In genomic region chr16:70572050-70572925, GRCh38 we compare ENCODE assay signal across 11 cellular contexts. TPM values are rescaled to one million over a fixed set of nuclear protein-coding genes. Genes with fewer than 3 reads are reported as not detected.
DNase-seq lines count a peak whose midpoint lies in the region; ATAC-seq, FAIRE-seq and TF ChIP-seq lines count a peak whose summit lies in the region.
"Had no signal": no experiment of that assay in that cellular context is flagged by ENCODE, and none has a peak within 500 bp of the region (broad histone marks: within the 10 kb centered on the region; RNA-seq: fewer than 3 reads in every experiment).

No MANE protein-coding gene starts in this region.

- intact Hi-C loops in activated naive CD4-positive, alpha-beta T cell treated with anti-CD3 and anti-CD28 coated beads for 36 hours (cut with micrococcal nuclease): no loop called here
- intact Hi-C loops in K562 (cut with micrococcal nuclease): loop anchor here (5.0 kb wide), 1 partner anchor 35 kb away; no protein-coding TSS in a partner anchor
- intact Hi-C loops in ovary (cut with DNase I): no loop called here

- H3K27ac ChIP-seq in K562 (ENCODE audit: extremely low read depth, low read depth, low read length) (no peak overlapping the region; the same call in 2 of the 3 replicates), lung (ENCODE audit: low read depth in 1 of 2, low read length in 1 of 2) (peak overlapping the region; percentile 20 to 50), tibial nerve (peak overlapping the region in 3 of 4 donors; percentile 49 to 92 (median 90)), ovary (no peak overlapping the region)

- H3K9me3 ChIP-seq in K562 (replicated peaks; ENCODE audit: control insufficient read depth, insufficient read depth, low read depth, low read length) (no peaks in the 10 kb centered on the region), lung (ENCODE audit: control insufficient read depth in 2 of 2, insufficient read depth in 1 of 2, low read length in 1 of 2) (no peaks in the 10 kb centered on the region), tibial nerve (no peaks in the 10 kb centered on the region), ovary (no peaks in the 10 kb centered on the region)
- H3K9me3 ChIP-seq: uterus had no signal

- H3K4me3 Mint-ChIP-seq in activated naive CD4-positive, alpha-beta T cell treated with anti-CD3 and anti-CD28 coated beads for 36 hours: no peak overlapping the region

- peaks cover 29% of the 10 kb centered on the region for H3K4me1 Mint-ChIP-seq in activated naive CD4-positive, alpha-beta T cell treated with anti-CD3 and anti-CD28 coated beads for 36 hours (ENCODE audit: low read depth)

- peak overlapping the region; percentile 79 for H3K27ac Mint-ChIP-seq in activated naive CD4-positive, alpha-beta T cell treated with anti-CD3 and anti-CD28 coated beads for 36 hours

- H4K20me1 ChIP-seq in K562 (replicated peaks; ENCODE audit: control insufficient read depth, insufficient read depth, low read length): peaks cover 22% of the 10 kb centered on the region

- TF ChIP-seq POLR2A in K562 (conservative IDR thresholded peaks at IDR 0.05) (no peak), tibial nerve (IDR thresholded peaks at IDR 0.05) (no peak), ovary (IDR thresholded peaks at IDR 0.05) (no peak)

- no peaks in the 10 kb centered on the region for H3K9me3 Mint-ChIP-seq in activated naive CD4-positive, alpha-beta T cell treated with anti-CD3 and anti-CD28 coated beads for 36 hours

- H3K27me3 Mint-ChIP-seq in activated naive CD4-positive, alpha-beta T cell treated with anti-CD3 and anti-CD28 coated beads for 36 hours (ENCODE audit: low read depth): no peaks in the 10 kb centered on the region

- FAIRE-seq in K562 (lab: Jason Lieb, UNC): no peak

- H3K36me3 ChIP-seq in K562 (ENCODE audit: control insufficient read depth, insufficient read depth, low read length) (peaks cover 75% of the 10 kb centered on the region), lung (ENCODE audit: control insufficient read depth in 2 of 2, insufficient read depth in 2 of 2, low read length in 2 of 2) (peaks cover 44 to 51% of the 10 kb centered on the region in 2 donors), tibial nerve (peaks cover 0 to 61% (median 35%) of the 10 kb centered on the region in 3 donors), ovary (no peaks in the 10 kb centered on the region)
- H3K36me3 ChIP-seq: uterus had no signal

- no peak for ATAC-seq in K562
- ATAC-seq in lung (ENCODE audit: insufficient read depth, low FRiP score): no peak
- ATAC-seq in omental fat pad (ENCODE audit: low FRiP score): no peak

- in situ Hi-C loops in K562 (cut with MboI): no loop called here

- no peak overlapping the region for H3K4me3 ChIP-seq in K562
- no peak overlapping the region for H3K4me3 ChIP-seq in lung
- no peak overlapping the region for H3K4me3 ChIP-seq in tibial nerve
- H3K4me3 ChIP-seq in ovary: no peak overlapping the region
- H3K4me3 ChIP-seq: uterus had no signal

- WGBS in K562 (ENCODE audit: insufficient coverage, low coverage, missing lambda C conversion rate): 92% methylated on average over 5 of the region's 5 CpGs
- 77 to 87% methylated on average over 5 of the region's 5 CpGs for WGBS in lung, 2 donors
- WGBS in tibial nerve, 2 donors: 71 to 78% methylated on average over 5 of the region's 5 CpGs
- 68 to 73% (median 69%) methylated on average over 5 of the region's 5 CpGs for WGBS in ovary, 3 donors

- DNase-seq in activated naive CD4-positive, alpha-beta T cell treated with anti-CD3 and anti-CD28 coated beads for 36 hours: no peak
- DNase-seq in activated naive CD4-positive, alpha-beta T cell treated with anti-CD3 and anti-CD28 coated beads, Interleukin-2, amount 50 U/mL, for 16 hours: no peak
- DNase-seq in K562 (ENCODE audit: extremely low read depth in 1 of 4, low spot score in 3 of 4) (no peak), lung (ENCODE audit: low spot score) (no peak), tibial nerve (ENCODE audit: low spot score in 2 of 2) (no peak), ovary (no peak), omental fat pad (ENCODE audit: low spot score) (no peak)
- DNase-seq in stimulated activated CD4-positive, alpha-beta T cell treated with anti-CD3 and anti-CD28 coated beads, Interleukin-4, amount 100 ng/mL, for 24 hours: no peak
- DNase-seq: NCI-H345; stimulated activated CD4-positive, alpha-beta T cell treated with anti-CD3 and anti-CD28 coated beads, Interleukin-1b, Interleukin-23, amount 100 ng/mL, for 48 hours; uterus had no signal

- no peaks in the 10 kb centered on the region; a peak in 2 of 5 replicates for H3K4me1 ChIP-seq in K562 (replicated peaks in 1 of 2; ENCODE audit: control insufficient read depth in 2 of 2, insufficient read depth in 2 of 2, low read length in 2 of 2)
- H3K4me1 ChIP-seq in lung (ENCODE audit: control insufficient read depth in 2 of 2, insufficient read depth in 2 of 2, low read length in 2 of 2): peaks cover 8 to 18% of the 10 kb centered on the region in 2 donors
- peaks cover 3 to 56% (median 41%) of the 10 kb centered on the region in 4 donors for H3K4me1 ChIP-seq in tibial nerve
- H3K4me1 ChIP-seq in ovary (ENCODE audit: insufficient read depth): peaks cover 6% of the 10 kb centered on the region
- H3K4me1 ChIP-seq: uterus had no signal

- H3K36me3 Mint-ChIP-seq in activated naive CD4-positive, alpha-beta T cell treated with anti-CD3 and anti-CD28 coated beads for 36 hours (ENCODE audit: low read depth): peaks cover 61% of the 10 kb centered on the region

- POLR2A ChIA-PET in K562 (lab: Yijun Ruan, JAX): interaction anchor here (0.7 to 1.7 kb wide), 7 partner anchors 9 to 226 kb away, joined by 3 to 7 read pairs (median 4); partner anchors contain the start of gene DDX19A

- no TSS peak for BruUV-seq in K562 (replicated peaks; lab: Mats Ljungman, UMichigan)

- no peak overlapping the region for H2AFZ ChIP-seq in K562 (ENCODE audit: low read depth, low read length)

- no peak overlapping the region for H3K9ac ChIP-seq in K562 (ENCODE audit: insufficient read depth in 1 of 2, low read depth in 2 of 2, low read length in 2 of 2)

- TF ChIP-seq RAD21 in K562 (CRISPR knock-in tag; conservative IDR thresholded peaks at IDR 0.05 in 1 of 2, IDR thresholded peaks at IDR 0.05 in 1 of 2): no peak

- TF ChIP-seq CTCF in K562 (IDR thresholded peaks at IDR 0.05 in 2 of 3, conservative IDR thresholded peaks at IDR 0.05 in 1 of 3; ENCODE audit: insufficient read depth in 2 of 3, low read depth in 1 of 3, low read length in 3 of 3) (no peak), lung (IDR thresholded peaks at IDR 0.05; ENCODE audit: control extremely low read depth, extremely low read depth) (no peak), tibial nerve (IDR thresholded peaks at IDR 0.05) (no peak), ovary (IDR thresholded peaks at IDR 0.05) (no peak), omental fat pad (IDR thresholded peaks at IDR 0.05) (no peak)

- no peak for TF ChIP-seq EP300 in K562 (IDR thresholded peaks at IDR 0.05; ENCODE audit: low read length)
- TF ChIP-seq EP300 in tibial nerve (IDR thresholded peaks at IDR 0.05): no peak
- no peak for TF ChIP-seq EP300 in ovary (IDR thresholded peaks at IDR 0.05)

- no peaks in the 10 kb centered on the region for H3K79me2 ChIP-seq in K562 (ENCODE audit: control insufficient read depth, insufficient read depth, low read length)

- CTCF ChIA-PET in activated naive CD4-positive, alpha-beta T cell treated with anti-CD3 and anti-CD28 coated beads for 36 hours (lab: Charles Lee): no interaction called here
- CTCF ChIA-PET in K562 (lab: Yijun Ruan, JAX; ENCODE audit: low intra/inter-chr PET ratio): no interaction called here

- no peaks in the 10 kb centered on the region for H3K9me1 ChIP-seq in K562 (ENCODE audit: control insufficient read depth, insufficient read depth, low read length)

- no peak overlapping the region for H3K4me2 ChIP-seq in K562 (ENCODE audit: insufficient read depth, low read length)

- H3K27me3 ChIP-seq in K562 (ENCODE audit: control insufficient read depth in 2 of 2, insufficient read depth in 2 of 2, low read length in 2 of 2) (no peaks in the 10 kb centered on the region), lung (ENCODE audit: control insufficient read depth, insufficient read depth) (no peaks in the 10 kb centered on the region), tibial nerve (no peaks in the 10 kb centered on the region), ovary (no peaks in the 10 kb centered on the region)
- H3K27me3 ChIP-seq: uterus had no signal

RNA-seq across cellular contexts. Expression of gene SF3B3, which starts 48.7 kb away (rescaled TPM):
- 100 to 1,000 TPM; 397 to 416 TPM for total RNA-seq in activated naive CD4-positive, alpha-beta T cell treated with anti-CD3 and anti-CD28 coated beads for 36 hours
- 616 and 628 TPM in 2 replicates for total RNA-seq in K562 (2011; cell fraction: chromatin; rRNA removed; ENCODE audit: low replicate concordance)
- 207 and 261 TPM in 2 replicates for total RNA-seq in K562 (2011; cell fraction: nucleolus; rRNA removed)
- total RNA-seq in K562 (2011; cell fraction: nucleoplasm; rRNA removed): 272 and 275 TPM in 2 replicates
- total RNA-seq in K562 (2014; rRNA removed): 98.9 and 208 TPM in 2 replicates
- 221 and 275 TPM in 2 replicates for total RNA-seq in K562 (2014; rRNA removed; fragmentation: Illumina TruSeq; extraction: Trizol)
- 252 and 265 TPM in 2 replicates for total RNA-seq in K562 (2015; rRNA removed; fragmentation: Illumina TruSeq; extraction: Trizol)
- 513 and 546 TPM in 2 replicates for total RNA-seq in K562 (2021)
- polyA plus RNA-seq in K562 (2011; rRNA removed): 172 and 248 TPM in 2 replicates
- 249 and 266 TPM in 2 replicates for polyA plus RNA-seq in K562 (2011; cell fraction: cytosol; rRNA removed)
- 317 and 410 TPM in 2 replicates for polyA plus RNA-seq in K562 (2011; cell fraction: nucleus; rRNA removed)
- 179 and 231 TPM in 2 replicates for polyA plus RNA-seq in K562 (2012)
- 349 and 430 TPM in 2 replicates for polyA plus RNA-seq in K562 (2014; fragmentation: Illumina TruSeq; extraction: Trizol)
- 100 to 1,000 TPM; 209 to 414 TPM for polyA plus RNA-seq in K562 (2014; fragmentation: Nextera tagmentation; extraction: Ambion mirVana)
- 103 and 105 TPM in 2 replicates for polyA plus RNA-seq in K562 (2014; rRNA removed)
- polyA minus RNA-seq in K562 (2011; rRNA and poly(A)+ RNA removed): 327 and 380 TPM in 2 replicates
- 234 and 252 TPM in 2 replicates for polyA minus RNA-seq in K562 (2011; cell fraction: cytosol; rRNA and poly(A)+ RNA removed)
- 101 and 174 TPM in 2 replicates for polyA minus RNA-seq in K562 (2011; cell fraction: nucleus; rRNA and poly(A)+ RNA removed)
- 100 to 1,000 TPM; 129 to 242 TPM for total RNA-seq in lung
- 10 to 100 TPM; 73.7 to 73.9 TPM for polyA plus RNA-seq in lung
- total RNA-seq in tibial nerve: 100 to 1,000 TPM; 103 to 132 (median 119) TPM
- total RNA-seq in ovary: 100 to 1,000 TPM in 6 of 7 donors, 10 to 100 TPM in 1; 76.1 to 322 (median 282) TPM
- 100 to 1,000 TPM; 104 to 326 TPM for polyA plus RNA-seq in ovary
- 100 to 1,000 TPM in 2 of 4 donors, 10 to 100 TPM in 2; 84.2 to 118 (median 95.6) TPM for total RNA-seq in omental fat pad

RNA-seq across cellular contexts. Expression of gene COG4, which starts 48.9 kb away (rescaled TPM):
- total RNA-seq in activated naive CD4-positive, alpha-beta T cell treated with anti-CD3 and anti-CD28 coated beads for 36 hours: 10 to 100 TPM; 42.0 to 48.7 TPM
- 128 and 175 TPM in 2 replicates for total RNA-seq in K562 (2011; cell fraction: chromatin; rRNA removed; ENCODE audit: low replicate concordance)
- total RNA-seq in K562 (2011; cell fraction: nucleolus; rRNA removed): 70.0 and 73.4 TPM in 2 replicates
- total RNA-seq in K562 (2011; cell fraction: nucleoplasm; rRNA removed): 87.9 and 95.3 TPM in 2 replicates
- total RNA-seq in K562 (2014; rRNA removed): 43.2 and 59.0 TPM in 2 replicates
- total RNA-seq in K562 (2014; rRNA removed; fragmentation: Illumina TruSeq; extraction: Trizol): 39.5 and 44.4 TPM in 2 replicates
- total RNA-seq in K562 (2015; rRNA removed; fragmentation: Illumina TruSeq; extraction: Trizol): 41.2 and 42.6 TPM in 2 replicates
- 66.7 and 69.8 TPM in 2 replicates for total RNA-seq in K562 (2021)
- polyA plus RNA-seq in K562 (2011; rRNA removed): 69.2 and 73.9 TPM in 2 replicates
- polyA plus RNA-seq in K562 (2011; cell fraction: cytosol; rRNA removed): 55.1 and 86.3 TPM in 2 replicates
- polyA plus RNA-seq in K562 (2011; cell fraction: nucleus; rRNA removed): 150 and 164 TPM in 2 replicates
- polyA plus RNA-seq in K562 (2012): 61.8 and 77.6 TPM in 2 replicates
- 44.2 and 48.9 TPM in 2 replicates for polyA plus RNA-seq in K562 (2014; fragmentation: Illumina TruSeq; extraction: Trizol)
- polyA plus RNA-seq in K562 (2014; fragmentation: Nextera tagmentation; extraction: Ambion mirVana): 10 to 100 TPM; 13.7 to 37.4 TPM
- 49.1 and 55.9 TPM in 2 replicates for polyA plus RNA-seq in K562 (2014; rRNA removed)
- polyA minus RNA-seq in K562 (2011; rRNA and poly(A)+ RNA removed): 67.7 and 72.4 TPM in 2 replicates
- 30.7 and 31.3 TPM in 2 replicates for polyA minus RNA-seq in K562 (2011; cell fraction: cytosol; rRNA and poly(A)+ RNA removed)
- polyA minus RNA-seq in K562 (2011; cell fraction: nucleus; rRNA and poly(A)+ RNA removed): 27.5 and 41.7 TPM in 2 replicates
- total RNA-seq in lung: 10 to 100 TPM; 38.4 to 65.8 TPM
- polyA plus RNA-seq in lung: 10 to 100 TPM; 29.3 to 40.4 TPM
- total RNA-seq in tibial nerve: 100 to 1,000 TPM in 1 of 4 donors, 10 to 100 TPM in 3; 41.1 to 109 (median 47.1) TPM
- 10 to 100 TPM; 27.4 to 46.5 (median 36.3) TPM for total RNA-seq in ovary
- 10 to 100 TPM; 32.8 to 41.8 TPM for polyA plus RNA-seq in ovary
- 10 to 100 TPM; 23.3 to 59.1 (median 29.6) TPM for total RNA-seq in omental fat pad

Comparison
In these comparisons a context has a peak if more than half of its experiments do, and no peak if none do; other contexts are left out.
1. H3K27ac ChIP-seq: peak in lung (2 of 2) and tibial nerve (3 of 4); none in K562 (single experiment) and ovary (0 of 2).